Comparison of ENCODE assay signal across 1 cellular context in the genomic region with DNA sequence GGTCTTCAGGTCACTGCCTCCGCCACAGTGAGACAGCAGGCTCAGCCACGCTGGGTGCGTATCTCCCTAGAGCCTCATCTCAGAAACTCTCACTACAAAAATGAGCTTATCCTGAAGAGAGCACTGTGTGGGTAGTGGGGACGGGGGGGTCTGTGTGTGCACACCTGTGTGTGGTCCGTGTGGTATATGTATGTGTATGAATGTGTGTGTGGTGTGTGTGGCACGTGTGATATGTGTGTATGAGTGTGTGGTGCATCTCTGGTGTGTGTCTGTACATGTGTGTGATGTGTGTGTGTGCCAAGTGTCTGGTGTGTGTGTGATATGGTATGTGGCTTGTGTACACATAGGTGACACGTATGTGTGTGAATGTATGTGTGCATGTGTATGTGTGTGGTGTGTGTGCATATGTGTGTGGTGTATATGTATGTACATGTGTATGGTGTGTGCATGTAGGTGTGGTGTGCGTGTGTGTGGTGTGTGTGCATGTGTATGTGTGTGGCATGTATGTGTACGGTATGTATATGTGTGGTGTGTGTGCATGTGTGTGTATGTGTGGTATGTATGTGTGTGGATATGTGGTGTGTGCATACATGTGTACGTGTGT.
A peak's percentile ranks its signal among the peaks of the same experiment; 100 is the strongest.
TF ChIP-seq lines count a peak whose summit lies in the region.

No MANE protein-coding gene starts in this region.

TF ChIP-seq in HepG2, 621 proteins besides CTCF, POLR2A, EP300 and RAD21 (continued from another document and continues in another):
- no peak for TF ChIP-seq ZSCAN22 (CRISPR knock-in tag; IDR thresholded peaks at IDR 0.05)
- TF ChIP-seq, protein P1, sequence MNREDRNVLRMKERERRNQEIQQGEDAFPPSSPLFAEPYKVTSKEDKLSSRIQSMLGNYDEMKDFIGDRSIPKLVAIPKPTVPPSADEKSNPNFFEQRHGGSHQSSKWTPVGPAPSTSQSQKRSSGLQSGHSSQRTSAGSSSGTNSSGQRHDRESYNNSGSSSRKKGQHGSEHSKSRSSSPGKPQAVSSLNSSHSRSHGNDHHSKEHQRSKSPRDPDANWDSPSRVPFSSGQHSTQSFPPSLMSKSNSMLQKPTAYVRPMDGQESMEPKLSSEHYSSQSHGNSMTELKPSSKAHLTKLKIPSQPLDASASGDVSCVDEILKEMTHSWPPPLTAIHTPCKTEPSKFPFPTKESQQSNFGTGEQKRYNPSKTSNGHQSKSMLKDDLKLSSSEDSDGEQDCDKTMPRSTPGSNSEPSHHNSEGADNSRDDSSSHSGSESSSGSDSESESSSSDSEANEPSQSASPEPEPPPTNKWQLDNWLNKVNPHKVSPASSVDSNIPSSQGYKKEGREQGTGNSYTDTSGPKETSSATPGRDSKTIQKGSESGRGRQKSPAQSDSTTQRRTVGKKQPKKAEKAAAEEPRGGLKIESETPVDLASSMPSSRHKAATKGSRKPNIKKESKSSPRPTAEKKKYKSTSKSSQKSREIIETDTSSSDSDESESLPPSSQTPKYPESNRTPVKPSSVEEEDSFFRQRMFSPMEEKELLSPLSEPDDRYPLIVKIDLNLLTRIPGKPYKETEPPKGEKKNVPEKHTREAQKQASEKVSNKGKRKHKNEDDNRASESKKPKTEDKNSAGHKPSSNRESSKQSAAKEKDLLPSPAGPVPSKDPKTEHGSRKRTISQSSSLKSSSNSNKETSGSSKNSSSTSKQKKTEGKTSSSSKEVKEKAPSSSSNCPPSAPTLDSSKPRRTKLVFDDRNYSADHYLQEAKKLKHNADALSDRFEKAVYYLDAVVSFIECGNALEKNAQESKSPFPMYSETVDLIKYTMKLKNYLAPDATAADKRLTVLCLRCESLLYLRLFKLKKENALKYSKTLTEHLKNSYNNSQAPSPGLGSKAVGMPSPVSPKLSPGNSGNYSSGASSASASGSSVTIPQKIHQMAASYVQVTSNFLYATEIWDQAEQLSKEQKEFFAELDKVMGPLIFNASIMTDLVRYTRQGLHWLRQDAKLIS (CRISPR knock-in tag; IDR thresholded peaks at IDR 0.05), result no peak
- TF ChIP-seq FOXP1 (IDR thresholded peaks at IDR 0.05), result 0 out of 2 replicates have a peak, but pooled peaks have one; percentile 30
- no peak for TF ChIP-seq FOXP1 (CRISPR knock-in tag; IDR thresholded peaks at IDR 0.05)
- TF ChIP-seq ZNF354B (CRISPR knock-in tag; IDR thresholded peaks at IDR 0.05), result no peak
- no peak for TF ChIP-seq TBX3 (IDR thresholded peaks at IDR 0.05; ENCODE audit: borderline replicate concordance)
- no peak for TF ChIP-seq ZNF383 (CRISPR knock-in tag; IDR thresholded peaks at IDR 0.05; ENCODE audit: borderline replicate concordance)
- TF ChIP-seq, protein P2, sequence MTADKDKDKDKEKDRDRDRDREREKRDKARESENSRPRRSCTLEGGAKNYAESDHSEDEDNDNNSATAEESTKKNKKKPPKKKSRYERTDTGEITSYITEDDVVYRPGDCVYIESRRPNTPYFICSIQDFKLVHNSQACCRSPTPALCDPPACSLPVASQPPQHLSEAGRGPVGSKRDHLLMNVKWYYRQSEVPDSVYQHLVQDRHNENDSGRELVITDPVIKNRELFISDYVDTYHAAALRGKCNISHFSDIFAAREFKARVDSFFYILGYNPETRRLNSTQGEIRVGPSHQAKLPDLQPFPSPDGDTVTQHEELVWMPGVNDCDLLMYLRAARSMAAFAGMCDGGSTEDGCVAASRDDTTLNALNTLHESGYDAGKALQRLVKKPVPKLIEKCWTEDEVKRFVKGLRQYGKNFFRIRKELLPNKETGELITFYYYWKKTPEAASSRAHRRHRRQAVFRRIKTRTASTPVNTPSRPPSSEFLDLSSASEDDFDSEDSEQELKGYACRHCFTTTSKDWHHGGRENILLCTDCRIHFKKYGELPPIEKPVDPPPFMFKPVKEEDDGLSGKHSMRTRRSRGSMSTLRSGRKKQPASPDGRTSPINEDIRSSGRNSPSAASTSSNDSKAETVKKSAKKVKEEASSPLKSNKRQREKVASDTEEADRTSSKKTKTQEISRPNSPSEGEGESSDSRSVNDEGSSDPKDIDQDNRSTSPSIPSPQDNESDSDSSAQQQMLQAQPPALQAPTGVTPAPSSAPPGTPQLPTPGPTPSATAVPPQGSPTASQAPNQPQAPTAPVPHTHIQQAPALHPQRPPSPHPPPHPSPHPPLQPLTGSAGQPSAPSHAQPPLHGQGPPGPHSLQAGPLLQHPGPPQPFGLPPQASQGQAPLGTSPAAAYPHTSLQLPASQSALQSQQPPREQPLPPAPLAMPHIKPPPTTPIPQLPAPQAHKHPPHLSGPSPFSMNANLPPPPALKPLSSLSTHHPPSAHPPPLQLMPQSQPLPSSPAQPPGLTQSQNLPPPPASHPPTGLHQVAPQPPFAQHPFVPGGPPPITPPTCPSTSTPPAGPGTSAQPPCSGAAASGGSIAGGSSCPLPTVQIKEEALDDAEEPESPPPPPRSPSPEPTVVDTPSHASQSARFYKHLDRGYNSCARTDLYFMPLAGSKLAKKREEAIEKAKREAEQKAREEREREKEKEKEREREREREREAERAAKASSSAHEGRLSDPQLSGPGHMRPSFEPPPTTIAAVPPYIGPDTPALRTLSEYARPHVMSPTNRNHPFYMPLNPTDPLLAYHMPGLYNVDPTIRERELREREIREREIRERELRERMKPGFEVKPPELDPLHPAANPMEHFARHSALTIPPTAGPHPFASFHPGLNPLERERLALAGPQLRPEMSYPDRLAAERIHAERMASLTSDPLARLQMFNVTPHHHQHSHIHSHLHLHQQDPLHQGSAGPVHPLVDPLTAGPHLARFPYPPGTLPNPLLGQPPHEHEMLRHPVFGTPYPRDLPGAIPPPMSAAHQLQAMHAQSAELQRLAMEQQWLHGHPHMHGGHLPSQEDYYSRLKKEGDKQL (CRISPR knock-in tag; IDR thresholded peaks at IDR 0.05; ENCODE audit: low read depth), result no peak
- TF ChIP-seq ZNF501 (CRISPR knock-in tag; IDR thresholded peaks at IDR 0.05), result no peak
- TF ChIP-seq ATM (IDR thresholded peaks at IDR 0.05; ENCODE audit: borderline replicate concordance), result peak; percentile 69; the same call in 1 of the 2 replicates
- TF ChIP-seq, protein P3, sequence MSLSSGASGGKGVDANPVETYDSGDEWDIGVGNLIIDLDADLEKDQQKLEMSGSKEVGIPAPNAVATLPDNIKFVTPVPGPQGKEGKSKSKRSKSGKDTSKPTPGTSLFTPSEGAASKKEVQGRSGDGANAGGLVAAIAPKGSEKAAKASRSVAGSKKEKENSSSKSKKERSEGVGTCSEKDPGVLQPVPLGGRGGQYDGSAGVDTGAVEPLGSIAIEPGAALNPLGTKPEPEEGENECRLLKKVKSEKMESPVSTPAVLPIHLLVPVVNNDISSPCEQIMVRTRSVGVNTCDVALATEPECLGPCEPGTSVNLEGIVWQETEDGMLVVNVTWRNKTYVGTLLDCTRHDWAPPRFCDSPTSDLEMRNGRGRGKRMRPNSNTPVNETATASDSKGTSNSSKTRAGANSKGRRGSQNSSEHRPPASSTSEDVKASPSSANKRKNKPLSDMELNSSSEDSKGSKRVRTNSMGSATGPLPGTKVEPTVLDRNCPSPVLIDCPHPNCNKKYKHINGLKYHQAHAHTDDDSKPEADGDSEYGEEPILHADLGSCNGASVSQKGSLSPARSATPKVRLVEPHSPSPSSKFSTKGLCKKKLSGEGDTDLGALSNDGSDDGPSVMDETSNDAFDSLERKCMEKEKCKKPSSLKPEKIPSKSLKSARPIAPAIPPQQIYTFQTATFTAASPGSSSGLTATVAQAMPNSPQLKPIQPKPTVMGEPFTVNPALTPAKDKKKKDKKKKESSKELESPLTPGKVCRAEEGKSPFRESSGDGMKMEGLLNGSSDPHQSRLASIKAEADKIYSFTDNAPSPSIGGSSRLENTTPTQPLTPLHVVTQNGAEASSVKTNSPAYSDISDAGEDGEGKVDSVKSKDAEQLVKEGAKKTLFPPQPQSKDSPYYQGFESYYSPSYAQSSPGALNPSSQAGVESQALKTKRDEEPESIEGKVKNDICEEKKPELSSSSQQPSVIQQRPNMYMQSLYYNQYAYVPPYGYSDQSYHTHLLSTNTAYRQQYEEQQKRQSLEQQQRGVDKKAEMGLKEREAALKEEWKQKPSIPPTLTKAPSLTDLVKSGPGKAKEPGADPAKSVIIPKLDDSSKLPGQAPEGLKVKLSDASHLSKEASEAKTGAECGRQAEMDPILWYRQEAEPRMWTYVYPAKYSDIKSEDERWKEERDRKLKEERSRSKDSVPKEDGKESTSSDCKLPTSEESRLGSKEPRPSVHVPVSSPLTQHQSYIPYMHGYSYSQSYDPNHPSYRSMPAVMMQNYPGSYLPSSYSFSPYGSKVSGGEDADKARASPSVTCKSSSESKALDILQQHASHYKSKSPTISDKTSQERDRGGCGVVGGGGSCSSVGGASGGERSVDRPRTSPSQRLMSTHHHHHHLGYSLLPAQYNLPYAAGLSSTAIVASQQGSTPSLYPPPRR (CRISPR knock-in tag; IDR thresholded peaks at IDR 0.05; ENCODE audit: borderline replicate concordance), result no peak
- no peak for TF ChIP-seq KLF15 (CRISPR knock-in tag; IDR thresholded peaks at IDR 0.05; ENCODE audit: borderline replicate concordance)
- TF ChIP-seq ZSCAN29 (CRISPR knock-in tag; conservative IDR thresholded peaks at IDR 0.05), result no peak
- TF ChIP-seq HNRNPLL (IDR thresholded peaks at IDR 0.05; ENCODE audit: low read depth, low read length, poor library complexity, severe bottlenecking), result no peak
- peak; percentile 10; the same call in 1 of the 2 replicates for TF ChIP-seq FOXK2 (IDR thresholded peaks at IDR 0.05)
- TF ChIP-seq HNRNPL (IDR thresholded peaks at IDR 0.05; ENCODE audit: low read depth, low read length), result no peak
- TF ChIP-seq FOXA1 (IDR thresholded peaks at IDR 0.05), result 0 out of 2 replicates have a peak, but pooled peaks have one; percentile 9
- TF ChIP-seq FOXA1 (CRISPR knock-in tag; IDR thresholded peaks at IDR 0.05), result no peak
- no peak for TF ChIP-seq POLR2AphosphoS5 (IDR thresholded peaks at IDR 0.05; ENCODE audit: low read depth, low read length)
- TF ChIP-seq NFRKB (IDR thresholded peaks at IDR 0.05), result 0 out of 2 replicates have a peak, but pooled peaks have one; percentile 13
- no peak for TF ChIP-seq RBM22 (optimal IDR thresholded peaks at IDR 0.05; ENCODE audit: low read length)
- TF ChIP-seq FIP1L1 (IDR thresholded peaks at IDR 0.05; ENCODE audit: borderline replicate concordance, insufficient read depth, low read depth, low read length), result no peak
- no peak for TF ChIP-seq ZNF264 (CRISPR knock-in tag; IDR thresholded peaks at IDR 0.05)
- no peak for TF ChIP-seq GATA4 (IDR thresholded peaks at IDR 0.05; ENCODE audit: borderline replicate concordance, low read depth)
- TF ChIP-seq, protein P4, sequence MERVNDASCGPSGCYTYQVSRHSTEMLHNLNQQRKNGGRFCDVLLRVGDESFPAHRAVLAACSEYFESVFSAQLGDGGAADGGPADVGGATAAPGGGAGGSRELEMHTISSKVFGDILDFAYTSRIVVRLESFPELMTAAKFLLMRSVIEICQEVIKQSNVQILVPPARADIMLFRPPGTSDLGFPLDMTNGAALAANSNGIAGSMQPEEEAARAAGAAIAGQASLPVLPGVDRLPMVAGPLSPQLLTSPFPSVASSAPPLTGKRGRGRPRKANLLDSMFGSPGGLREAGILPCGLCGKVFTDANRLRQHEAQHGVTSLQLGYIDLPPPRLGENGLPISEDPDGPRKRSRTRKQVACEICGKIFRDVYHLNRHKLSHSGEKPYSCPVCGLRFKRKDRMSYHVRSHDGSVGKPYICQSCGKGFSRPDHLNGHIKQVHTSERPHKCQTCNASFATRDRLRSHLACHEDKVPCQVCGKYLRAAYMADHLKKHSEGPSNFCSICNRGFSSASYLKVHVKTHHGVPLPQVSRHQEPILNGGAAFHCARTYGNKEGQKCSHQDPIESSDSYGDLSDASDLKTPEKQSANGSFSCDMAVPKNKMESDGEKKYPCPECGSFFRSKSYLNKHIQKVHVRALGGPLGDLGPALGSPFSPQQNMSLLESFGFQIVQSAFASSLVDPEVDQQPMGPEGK (CRISPR knock-in tag; IDR thresholded peaks at IDR 0.05), result no peak
- no peak for TF ChIP-seq HNF4G (IDR thresholded peaks at IDR 0.05; ENCODE audit: borderline replicate concordance, low read depth, low read length)
- no peak for TF ChIP-seq HNF4G (CRISPR knock-in tag; IDR thresholded peaks at IDR 0.05; ENCODE audit: borderline replicate concordance, low read depth)
- TF ChIP-seq, protein P5, sequence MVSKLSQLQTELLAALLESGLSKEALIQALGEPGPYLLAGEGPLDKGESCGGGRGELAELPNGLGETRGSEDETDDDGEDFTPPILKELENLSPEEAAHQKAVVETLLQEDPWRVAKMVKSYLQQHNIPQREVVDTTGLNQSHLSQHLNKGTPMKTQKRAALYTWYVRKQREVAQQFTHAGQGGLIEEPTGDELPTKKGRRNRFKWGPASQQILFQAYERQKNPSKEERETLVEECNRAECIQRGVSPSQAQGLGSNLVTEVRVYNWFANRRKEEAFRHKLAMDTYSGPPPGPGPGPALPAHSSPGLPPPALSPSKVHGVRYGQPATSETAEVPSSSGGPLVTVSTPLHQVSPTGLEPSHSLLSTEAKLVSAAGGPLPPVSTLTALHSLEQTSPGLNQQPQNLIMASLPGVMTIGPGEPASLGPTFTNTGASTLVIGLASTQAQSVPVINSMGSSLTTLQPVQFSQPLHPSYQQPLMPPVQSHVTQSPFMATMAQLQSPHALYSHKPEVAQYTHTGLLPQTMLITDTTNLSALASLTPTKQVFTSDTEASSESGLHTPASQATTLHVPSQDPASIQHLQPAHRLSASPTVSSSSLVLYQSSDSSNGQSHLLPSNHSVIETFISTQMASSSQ (IDR thresholded peaks at IDR 0.05; ENCODE audit: low read depth), result no peak
- TF ChIP-seq, protein P5 (CRISPR knock-in tag; IDR thresholded peaks at IDR 0.05; ENCODE audit: borderline replicate concordance), result no peak
- TF ChIP-seq, protein P6, sequence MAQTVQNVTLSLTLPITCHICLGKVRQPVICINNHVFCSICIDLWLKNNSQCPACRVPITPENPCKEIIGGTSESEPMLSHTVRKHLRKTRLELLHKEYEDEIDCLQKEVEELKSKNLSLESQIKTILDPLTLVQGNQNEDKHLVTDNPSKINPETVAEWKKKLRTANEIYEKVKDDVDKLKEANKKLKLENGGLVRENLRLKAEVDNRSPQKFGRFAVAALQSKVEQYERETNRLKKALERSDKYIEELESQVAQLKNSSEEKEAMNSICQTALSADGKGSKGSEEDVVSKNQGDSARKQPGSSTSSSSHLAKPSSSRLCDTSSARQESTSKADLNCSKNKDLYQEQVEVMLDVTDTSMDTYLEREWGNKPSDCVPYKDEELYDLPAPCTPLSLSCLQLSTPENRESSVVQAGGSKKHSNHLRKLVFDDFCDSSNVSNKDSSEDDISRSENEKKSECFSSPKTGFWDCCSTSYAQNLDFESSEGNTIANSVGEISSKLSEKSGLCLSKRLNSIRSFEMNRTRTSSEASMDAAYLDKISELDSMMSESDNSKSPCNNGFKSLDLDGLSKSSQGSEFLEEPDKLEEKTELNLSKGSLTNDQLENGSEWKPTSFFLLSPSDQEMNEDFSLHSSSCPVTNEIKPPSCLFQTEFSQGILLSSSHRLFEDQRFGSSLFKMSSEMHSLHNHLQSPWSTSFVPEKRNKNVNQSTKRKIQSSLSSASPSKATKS (CRISPR knock-in tag; IDR thresholded peaks at IDR 0.05), result no peak
- no peak for TF ChIP-seq ZMYM2 (CRISPR knock-in tag; IDR thresholded peaks at IDR 0.05)
- TF ChIP-seq FOXO1 (CRISPR knock-in tag; IDR thresholded peaks at IDR 0.05), result no peak
